In genomic region chr20:8671366-8671943, GRCh38 we compare ENCODE assay signal across 17 cellular contexts.
"Had no signal": no experiment of that assay in that cellular context is flagged by ENCODE, and none has a peak within 500 bp of the region (broad histone marks: within the 10 kb centered on the region; RNA-seq: fewer than 3 reads in every experiment).

No MANE protein-coding gene starts in this region.

- H3K27me3 Mint-ChIP-seq: naive thymus-derived CD8-positive, alpha-beta T cell; type B pancreatic cell had no signal

- H3K27ac Mint-ChIP-seq: endodermal cell; immature natural killer cell; naive thymus-derived CD8-positive, alpha-beta T cell; type B pancreatic cell had no signal

- DNase-seq: effector CD4-positive, alpha-beta T cell; endodermal cell; erythroblast; foreskin keratinocyte; immature natural killer cell; kidney; left colon; mammary epithelial cell; mucosa of descending colon; naive thymus-derived CD8-positive, alpha-beta T cell; psoas muscle; retina; small intestine; stimulated activated CD4-positive, alpha-beta T cell treated with anti-CD3 and anti-CD28 coated beads, Interleukin-12 subunit alpha, Interleukin-12 subunit beta, amount 100 ng/mL, for 4 hours; stimulated activated naive CD8-positive, alpha-beta T cell treated with anti-CD3 and anti-CD28 coated beads, Interleukin-15, Interleukin-2, amounts not matched to agents 100 U/mL and 50 U/mL, for 24 hours; thyroid gland had no signal

- H3K9me3 Mint-ChIP-seq: immature natural killer cell, type B pancreatic cell had no signal

- ATAC-seq: foreskin keratinocyte; left colon; mucosa of descending colon; naive thymus-derived CD8-positive, alpha-beta T cell; stimulated activated naive CD8-positive, alpha-beta T cell treated with anti-CD3 and anti-CD28 coated beads, Interleukin-15, Interleukin-2, amounts not matched to agents 100 U/mL and 50 U/mL, for 24 hours had no signal

- H3K4me3 Mint-ChIP-seq: endodermal cell; immature natural killer cell; naive thymus-derived CD8-positive, alpha-beta T cell; type B pancreatic cell had no signal
